12 cellular contexts compared by ENCODE assay signal in the genomic region with DNA sequence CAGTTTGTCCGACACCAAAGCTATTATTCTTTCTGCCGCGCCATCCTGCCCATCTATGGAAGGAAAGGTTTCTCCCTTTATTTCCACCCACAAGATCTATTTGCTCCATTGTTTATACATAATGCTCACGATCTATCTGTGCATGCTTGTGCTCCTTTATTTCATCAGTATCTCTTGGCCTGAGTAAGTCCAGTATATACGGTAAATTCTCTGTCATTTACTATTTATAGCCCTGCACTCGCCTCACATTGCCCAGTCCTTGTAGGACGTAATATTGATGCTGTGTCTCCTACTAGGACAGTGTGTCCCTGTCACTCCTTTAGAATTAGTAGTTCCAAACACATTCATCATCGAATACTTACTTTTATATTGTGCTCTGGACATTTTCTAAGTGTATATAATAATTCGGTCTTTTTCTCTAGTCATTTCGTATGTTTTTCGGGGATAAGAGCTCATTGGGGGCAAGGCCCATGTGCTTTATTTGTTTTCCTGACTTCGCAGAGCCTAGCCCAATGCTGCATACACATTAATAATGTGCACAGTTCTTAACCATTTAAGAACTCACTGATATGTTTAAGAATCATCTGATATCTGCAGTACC. TPM values are rescaled to one million over a fixed set of nuclear protein-coding genes. Genes with fewer than 3 reads are reported as not detected.
DNase-seq lines count a peak whose midpoint lies in the region; ATAC-seq, FAIRE-seq and TF ChIP-seq lines count a peak whose summit lies in the region.
"Had no signal": no experiment of that assay in that cellular context is flagged by ENCODE, and none has a peak within 500 bp of the region (broad histone marks: within the 10 kb centered on the region; RNA-seq: fewer than 3 reads in every experiment).

No MANE protein-coding gene starts in this region.

- no peak overlapping the region for H3K9ac ChIP-seq in HepG2 (ENCODE audit: insufficient read depth, low read depth, low read length)

- peaks cover 38% of the 10 kb centered on the region for H3K4me1 ChIP-seq in HepG2 (ENCODE audit: insufficient read depth, low read length)
- peaks cover 12 to 19% of the 10 kb centered on the region in 2 donors for H3K4me1 ChIP-seq in naive thymus-derived CD4-positive, alpha-beta T cell (ENCODE audit: control insufficient read depth in 2 of 2, insufficient read depth in 2 of 2, low read length in 2 of 2)

- peaks cover 0 to 4% (median 0%) of the 10 kb centered on the region in 5 donors for H3K36me3 Mint-ChIP-seq in naive thymus-derived CD4-positive, alpha-beta T cell

- no peak for ATAC-seq in HepG2
- no peak for ATAC-seq in naive thymus-derived CD4-positive, alpha-beta T cell
- no peak for ATAC-seq in HG02642 (IDR thresholded peaks at IDR 0.05; ENCODE audit: poor library complexity, unreplicated experiment)

- H3K4me3 ChIP-seq in HepG2 (replicated peaks in 1 of 3; ENCODE audit: insufficient read depth in 1 of 3, low read depth in 2 of 3, low read length in 3 of 3): no peak overlapping the region
- H3K4me3 ChIP-seq in naive thymus-derived CD4-positive, alpha-beta T cell (ENCODE audit: low read length): no peak overlapping the region

- no peaks in the 10 kb centered on the region for H3K36me3 ChIP-seq in HepG2 (replicated peaks in 1 of 2; ENCODE audit: control insufficient read depth in 1 of 2, insufficient read depth in 2 of 2, low read length in 2 of 2)
- no peaks in the 10 kb centered on the region for H3K36me3 ChIP-seq in naive thymus-derived CD4-positive, alpha-beta T cell (ENCODE audit: control insufficient read depth in 2 of 3, insufficient read depth in 3 of 3, low read length in 3 of 3)

- H3K9me3 Mint-ChIP-seq in naive thymus-derived CD4-positive, alpha-beta T cell: peaks cover 0 to 6% (median 0%) of the 10 kb centered on the region in 11 donors

- no peaks in the 10 kb centered on the region for H3K9me3 ChIP-seq in HepG2 (ENCODE audit: low read length)
- no peaks in the 10 kb centered on the region for H3K9me3 ChIP-seq in naive thymus-derived CD4-positive, alpha-beta T cell (ENCODE audit: control insufficient read depth in 2 of 3, low read length in 3 of 3)

- TF ChIP-seq EP300 in HepG2 (IDR thresholded peaks at IDR 0.05; ENCODE audit: low read depth in 2 of 2, low read length in 2 of 2): no peak
- no peak for TF ChIP-seq EP300 in HepG2 (CRISPR knock-in tag; IDR thresholded peaks at IDR 0.05; ENCODE audit: borderline replicate concordance)

- no peaks in the 10 kb centered on the region for H3K27me3 ChIP-seq in HepG2 (ENCODE audit: control insufficient read depth in 1 of 2, insufficient read depth in 2 of 2, low read length in 2 of 2)
- peaks cover 4 to 17% of the 10 kb centered on the region in 2 donors for H3K27me3 ChIP-seq in naive thymus-derived CD4-positive, alpha-beta T cell (ENCODE audit: control insufficient read depth in 2 of 2, insufficient read depth in 2 of 2, low read length in 2 of 2)

- H4K20me1 ChIP-seq in HepG2 (ENCODE audit: insufficient read depth, low read length): no peaks in the 10 kb centered on the region

- no peak overlapping the region for H3K4me3 Mint-ChIP-seq in naive thymus-derived CD4-positive, alpha-beta T cell

- TF ChIP-seq CTCF in HepG2 (CRISPR knock-in tag; IDR thresholded peaks at IDR 0.05): no peak

- no TSS peak for BruUV-seq in HepG2 (replicated peaks; lab: Mats Ljungman, UMichigan)

- H3K27ac ChIP-seq in HepG2 (ENCODE audit: extremely low read length, insufficient read depth, low read length): no peak overlapping the region
- H3K27ac ChIP-seq in naive thymus-derived CD4-positive, alpha-beta T cell (ENCODE audit: low read depth, low read length): no peak overlapping the region

- intact Hi-C loops in HepG2 (cut with micrococcal nuclease; ENCODE audit: unreplicated experiment): loop anchor here (2.0 kb wide), 1 partner anchor 23 kb away; no protein-coding TSS in a partner anchor
- intact Hi-C loops in naive thymus-derived CD4-positive, alpha-beta T cell (cut with micrococcal nuclease): loop anchor here in 1 of 2 donors (1.0 to 5.0 kb wide), 2 partner anchors 69 to 201 kb away; a partner anchor contains a TSS

- CTCF ChIA-PET in HepG2 (lab: Yijun Ruan, JAX; ENCODE audit: low intra/inter-chr PET ratio, low total read pairs): no interaction called here
- CTCF ChIA-PET in naive thymus-derived CD4-positive, alpha-beta T cell (lab: Charles Lee): no interaction called here

- POLR2A ChIA-PET in HepG2 (lab: Yijun Ruan, JAX): no interaction called here
- POLR2A ChIA-PET in naive thymus-derived CD4-positive, alpha-beta T cell (lab: Charles Lee): no interaction called here

- in situ Hi-C loops in HepG2 (cut with HindIII; ENCODE audit: extremely low pct_ligation_motif_present, low pct_unique_long_range_greater_than_20kb): no loop called here

- 64% methylated on average over 12 of the region's 12 CpGs for WGBS in HepG2 (ENCODE audit: low lambda C conversion rate)

- no peak overlapping the region for H2AFZ ChIP-seq in HepG2 (ENCODE audit: low read length)

- peaks cover 9% of the 10 kb centered on the region for H3K79me2 ChIP-seq in HepG2 (ENCODE audit: insufficient read depth, low read length)

- TF ChIP-seq POLR2A in HepG2 (IDR thresholded peaks at IDR 0.05; ENCODE audit: insufficient read depth in 1 of 2, low read depth in 2 of 2, low read length in 2 of 2): no peak

- H3K27ac Mint-ChIP-seq in naive thymus-derived CD4-positive, alpha-beta T cell: no peak overlapping the region

- peaks cover 15 to 29% (median 20%) of the 10 kb centered on the region in 7 donors for H3K4me1 Mint-ChIP-seq in naive thymus-derived CD4-positive, alpha-beta T cell

- FAIRE-seq in HepG2 (lab: Jason Lieb, UNC): no peak
- FAIRE-seq: astrocyte had no signal

- no peak overlapping the region for H3K4me2 ChIP-seq in HepG2 (ENCODE audit: low read depth, low read length)

- no peak for TF ChIP-seq RAD21 in HepG2 (CRISPR knock-in tag; IDR thresholded peaks at IDR 0.05)

- DNase-seq in RPMI7951 (ENCODE audit: low read depth): peak; percentile 82
- DNase-seq in dermis blood vessel endothelial cell: peak; percentile 44
- no peak for DNase-seq in HepG2 (ENCODE audit: low spot score)
- DNase-seq in superior temporal gyrus (ENCODE audit: extremely low spot score): peak; percentile 50
- no peak for DNase-seq in naive thymus-derived CD4-positive, alpha-beta T cell
- DNase-seq in middle frontal gyrus (ENCODE audit: extremely low spot score, low spot score): no peak
- DNase-seq in UCSD-AML1 (lab: John Stamatoyannopoulos, UW; ENCODE audit: unreplicated experiment): no peak
- DNase-seq: activated CD8-positive, alpha-beta memory T cell treated with anti-CD3 and anti-CD28 coated beads, Interleukin-2, amount 50 U/mL, for 4 hours; C1 segment of cervical spinal cord had no signal

- H3K27me3 Mint-ChIP-seq in naive thymus-derived CD4-positive, alpha-beta T cell: peaks cover 30 to 52% (median 41%) of the 10 kb centered on the region in 5 donors

TF ChIP-seq in HepG2, 621 proteins besides CTCF, POLR2A, EP300 and RAD21:
- TF ChIP-seq GZF1 (CRISPR knock-in tag; IDR thresholded peaks at IDR 0.05) (peak; percentile 97), MAZ (IDR thresholded peaks at IDR 0.05; ENCODE audit: borderline replicate concordance, low read depth, low read length) (no peak), MAZ (CRISPR knock-in tag; IDR thresholded peaks at IDR 0.05; ENCODE audit: low read depth) (no peak)

RNA-seq across cellular contexts. Expression of a gene that starts 3.1 kb away (rescaled TPM):
- 50.9 and 60.2 TPM in 2 replicates for total RNA-seq in RPMI7951 (2014; rRNA removed; shearing (Covaris generic))
- total RNA-seq in dermis blood vessel endothelial cell (196 and 425 TPM in 2 replicates), HepG2 (2016; rRNA removed; fragmentation: Illumina TruSeq; extraction: Trizol) (29.3 and 50.2 TPM in 2 replicates)
- 5.0 and 5.1 TPM in 2 replicates for total RNA-seq in HepG2 (2016; cell fraction: cytosol; rRNA removed; fragmentation: Illumina TruSeq; extraction: Trizol; ENCODE audit: low read depth)
- total RNA-seq in HepG2 (2016; cell fraction: insoluble cytoplasmic fraction; rRNA removed; fragmentation: Illumina TruSeq; extraction: Trizol): 22.1 and 49.8 TPM in 2 replicates
- total RNA-seq in HepG2 (2016; cell fraction: membrane; rRNA removed; fragmentation: Illumina TruSeq; extraction: Trizol): 10.8 and 12.4 TPM in 2 replicates
- total RNA-seq in HepG2 (2016; cell fraction: nucleus; rRNA removed; fragmentation: Illumina TruSeq; extraction: Trizol): 68.9 and 87.3 TPM in 2 replicates
- polyA plus RNA-seq in HepG2 (2011; rRNA removed): 56.1 and 77.2 TPM in 2 replicates
- polyA plus RNA-seq in HepG2 (2011; cell fraction: cytosol; rRNA removed): 45.0 and 56.5 TPM in 2 replicates
- polyA plus RNA-seq in HepG2 (2011; cell fraction: nucleus; rRNA removed): 102 and 105 TPM in 2 replicates
- 122 and 152 TPM in 2 replicates for polyA plus RNA-seq in HepG2 (2012)
- polyA plus RNA-seq in HepG2 (2016; cell fraction: cytosol; fragmentation: Illumina TruSeq; extraction: Trizol; ENCODE audit: low read depth): 2.7 and 3.2 TPM in 2 replicates
- polyA plus RNA-seq in HepG2 (2016; cell fraction: insoluble cytoplasmic fraction; fragmentation: Illumina TruSeq; extraction: Trizol; ENCODE audit: low read depth): 25.6 and 37.4 TPM in 2 replicates
- polyA plus RNA-seq in HepG2 (2016; cell fraction: membrane; fragmentation: Illumina TruSeq; extraction: Trizol; ENCODE audit: low read depth): 7.7 and 9.8 TPM in 2 replicates
- polyA plus RNA-seq in HepG2 (2016; cell fraction: nucleus; fragmentation: Illumina TruSeq; extraction: Trizol; ENCODE audit: insufficient read depth, low read depth): 108 and 114 TPM in 2 replicates
- polyA minus RNA-seq in HepG2 (2011; rRNA and poly(A)+ RNA removed; ENCODE audit: low replicate concordance): 173 TPM in 1 of 2 replicates, not detected in the other
- polyA minus RNA-seq in HepG2 (2011; cell fraction: cytosol; rRNA and poly(A)+ RNA removed): 109 and 121 TPM in 2 replicates
- 60.0 and 68.8 TPM in 2 replicates for polyA minus RNA-seq in HepG2 (2011; cell fraction: nucleus; rRNA and poly(A)+ RNA removed)
- total RNA-seq in naive thymus-derived CD4-positive, alpha-beta T cell: 1 to 10 TPM in 1 of 5 experiments, under 1 TPM in 4; 0.11 to 6.2 (median 0.22) TPM
- not detected for polyA plus RNA-seq in naive thymus-derived CD4-positive, alpha-beta T cell
- total RNA-seq: HT-29 had no signal

Comparison
In these comparisons a context has a peak if more than half of its experiments do, and no peak if none do; other contexts are left out.
1. DNase-seq: peak in RPMI7951 (single experiment), dermis blood vessel endothelial cell (single experiment) and superior temporal gyrus (single experiment); none in HepG2 (single experiment), naive thymus-derived CD4-positive, alpha-beta T cell (0 of 9), middle frontal gyrus (single experiment) and UCSD-AML1 (single experiment).